Comparison of ENCODE assay signal across 1 cellular context in genomic region chr12:109612975-109613502, GRCh38.
TF ChIP-seq lines count a peak whose summit lies in the region.

No MANE protein-coding gene starts in this region.

TF ChIP-seq in endothelial cell of umbilical vein, 7 proteins besides CTCF, POLR2A, EP300 and RAD21 (continued from another document):
- TF ChIP-seq MYC (IDR thresholded peaks at IDR 0.05; ENCODE audit: low read depth, low read length): no peak
- TF ChIP-seq POLR2AphosphoS5 (IDR thresholded peaks at IDR 0.05; ENCODE audit: insufficient read depth, low read depth, low read length): no peak
TF ChIP-seq in endothelial cell of umbilical vein: peak in this region for 0.
